ENCODE assay signal across 8 cellular contexts in genomic region chr4:185210102-185210981, GRCh38. TPM values are rescaled to one million over a fixed set of nuclear protein-coding genes. Genes with fewer than 3 reads are reported as not detected.
A peak's percentile ranks its signal among the peaks of the same experiment; 100 is the strongest.
DNase-seq lines count a peak whose midpoint lies in the region; ATAC-seq and TF ChIP-seq lines count a peak whose summit lies in the region.

No MANE protein-coding gene starts in this region.

- no peaks in the 10 kb centered on the region for H3K9me3 ChIP-seq in BE2C
- no peaks in the 10 kb centered on the region for H3K9me3 ChIP-seq in mammary epithelial cell (replicated peaks; ENCODE audit: insufficient read depth, low read length)
- H3K9me3 ChIP-seq in skeletal muscle satellite cell (replicated peaks; ENCODE audit: low read length) = no peaks in the 10 kb centered on the region

- TF ChIP-seq CTCF in BE2C (IDR thresholded peaks at IDR 0.05; ENCODE audit: low read depth, low read length) (no peak), mammary epithelial cell (conservative IDR thresholded peaks at IDR 0.05 in 1 of 2, IDR thresholded peaks at IDR 0.05 in 1 of 2; ENCODE audit: extremely low read depth in 1 of 2, insufficient read depth in 1 of 2, low read depth in 1 of 2, low read length in 2 of 2) (no peak)

- 7% methylated on average over 21 of the region's 84 CpGs for WGBS in mammary epithelial cell (ENCODE audit: low coverage, missing lambda C conversion rate)

- H3K79me2 ChIP-seq in mammary epithelial cell (ENCODE audit: insufficient read depth, low read length) = peaks cover 49% of the 10 kb centered on the region

- intact Hi-C loops in mammary epithelial cell (cut with micrococcal nuclease) = loop anchor here (2.0 kb wide), 1 partner anchor 260 kb away; the partner anchor contains the start of gene CCDC110

- peak overlapping the region; percentile 80 for H2AFZ ChIP-seq in mammary epithelial cell (ENCODE audit: low read depth, low read length)

- H3K9ac ChIP-seq in mammary epithelial cell (ENCODE audit: insufficient read depth, low read length) (peak overlapping the region; percentile 82), skeletal muscle satellite cell (ENCODE audit: low read depth, low read length) (peak overlapping the region; percentile 91)

- H3K27me3 ChIP-seq in BE2C (no peaks in the 10 kb centered on the region), mammary epithelial cell (ENCODE audit: insufficient read depth, low read length) (no peaks in the 10 kb centered on the region), skeletal muscle satellite cell (ENCODE audit: control insufficient read depth, insufficient read depth, low read length) (no peaks in the 10 kb centered on the region)

- H3K4me1 ChIP-seq in BE2C = no peaks in the 10 kb centered on the region; the same call in 1 of the 2 replicates
- H3K4me1 ChIP-seq in mammary epithelial cell (ENCODE audit: insufficient read depth, low read length) = peaks cover 5% of the 10 kb centered on the region
- H3K4me1 ChIP-seq in skeletal muscle satellite cell (ENCODE audit: control insufficient read depth, insufficient read depth, low read length) = peaks cover 17% of the 10 kb centered on the region

- peak; percentile 24 for ATAC-seq in HG03354 (IDR thresholded peaks at IDR 0.05; ENCODE audit: poor library complexity, severe bottlenecking, unreplicated experiment)

- dilution Hi-C loops in mammary epithelial cell (cut with HindIII; ENCODE audit: low sequenced_read_pairs) = no loop called here

- H3K36me3 ChIP-seq in BE2C (no peaks in the 10 kb centered on the region), mammary epithelial cell (ENCODE audit: insufficient read depth, low read length) (no peaks in the 10 kb centered on the region), skeletal muscle satellite cell (ENCODE audit: insufficient read depth, low read length) (no peaks in the 10 kb centered on the region)

- H4K20me1 ChIP-seq in mammary epithelial cell (ENCODE audit: insufficient read depth, low read length) = no peaks in the 10 kb centered on the region

- in situ Hi-C loops in mammary epithelial cell (cut with MboI; ENCODE audit: low sequenced_read_pairs in 2 of 2) = loop anchor here in 1 of 2 donors (10.0 kb wide), 1 partner anchor 184 kb away; the partner anchor contains the start of genes ANKRD37 and LRP2BP

- DNase-seq in BE2C (peak; percentile 62), T-helper 22 cell (ENCODE audit: low read depth) (peak; percentile 19), mammary epithelial cell (peak; percentile 47), iPS-NIHi11 (ENCODE audit: low spot score) (peak; percentile 62), HuH-7 (ENCODE audit: low spot score) (no peak)

- H3K27ac ChIP-seq in mammary epithelial cell (ENCODE audit: insufficient read depth, low read depth, low read length) = peak overlapping the region; percentile 66

- CTCF ChIA-PET in mammary epithelial cell (lab: Charles Lee; ENCODE audit: low non-redundant PET) = interaction anchor here (0.5 kb wide), 1 partner anchor 172 kb away, joined by 4 read pairs; no protein-coding TSS in a partner anchor

- H3K4me2 ChIP-seq in mammary epithelial cell (ENCODE audit: insufficient read depth, low read depth, low read length) = peak overlapping the region; percentile 77
- H3K4me2 ChIP-seq in skeletal muscle satellite cell (ENCODE audit: low read length) = peak overlapping the region; percentile 98

- H3K4me3 ChIP-seq in BE2C (ENCODE audit: low read depth, low read length) (peak overlapping the region; percentile 78), mammary epithelial cell (replicated peaks in 1 of 3; ENCODE audit: insufficient read depth in 1 of 3, low read depth in 2 of 3, low read length in 3 of 3) (peak overlapping the region; percentile 26 to 78 (median 73)), skeletal muscle satellite cell (ENCODE audit: low read length) (peak overlapping the region; percentile 96)

- BruUV-seq in mammary epithelial cell (replicated peaks; lab: Mats Ljungman, UMichigan) = TSS peak; percentile 38

- TF ChIP-seq POLR2A in GM19193 (IDR thresholded peaks at IDR 0.05; ENCODE audit: extremely low read depth, insufficient read depth, insufficient read length) = peak; percentile 33

RNA-seq across cellular contexts. Expression of gene SNX25, which starts 0.9 kb away (rescaled TPM):
- 2.3 TPM for polyA plus RNA-seq in BE2C (2012; ENCODE audit: insufficient read depth, insufficient read length, low read depth)
- total RNA-seq in mammary epithelial cell = 10 to 100 TPM; 15.3 to 24.0 TPM
- 5.8 TPM for polyA plus RNA-seq in mammary epithelial cell
- 90.1 TPM for polyA minus RNA-seq in mammary epithelial cell
- 18.6 and 19.0 TPM in 2 replicates for total RNA-seq in skeletal muscle satellite cell (2012; rRNA removed)

RNA-seq across cellular contexts. Expression of gene CFAP97, which starts 6.5 kb away (rescaled TPM):
- 19.4 TPM for polyA plus RNA-seq in BE2C (2012; ENCODE audit: insufficient read depth, insufficient read length, low read depth)
- 10 to 100 TPM; 39.7 to 45.2 TPM for total RNA-seq in mammary epithelial cell
- 15.8 TPM for polyA plus RNA-seq in mammary epithelial cell
- polyA minus RNA-seq in mammary epithelial cell = 14.0 TPM
- total RNA-seq in skeletal muscle satellite cell (2012; rRNA removed) = 44.6 and 51.5 TPM in 2 replicates
